15 cellular contexts compared by ENCODE assay signal in the genomic region with DNA sequence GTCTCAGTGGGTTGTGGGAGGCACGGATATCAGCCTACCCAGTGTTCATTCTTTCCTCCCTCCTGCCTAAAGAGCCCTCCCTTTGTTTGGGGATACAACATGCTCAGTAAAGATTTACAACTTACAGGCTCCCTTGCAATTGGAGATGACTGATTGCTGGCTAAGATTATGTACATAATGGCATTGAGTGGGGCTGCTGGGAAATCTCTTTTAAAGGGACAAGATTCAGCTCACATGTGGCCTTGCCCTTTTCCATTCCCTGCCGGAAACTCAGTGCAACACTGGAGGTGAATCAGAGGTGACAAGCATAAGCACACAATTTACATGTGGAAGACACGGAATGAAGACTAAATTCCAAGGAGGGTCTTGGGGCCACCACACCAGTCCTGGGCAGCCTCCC.
A peak's percentile ranks its signal among the peaks of the same experiment; 100 is the strongest.
DNase-seq lines count a peak whose midpoint lies in the region; ATAC-seq and TF ChIP-seq lines count a peak whose summit lies in the region.
"Had no signal": no experiment of that assay in that cellular context is flagged by ENCODE, and none has a peak within 500 bp of the region (broad histone marks: within the 10 kb centered on the region; RNA-seq: fewer than 3 reads in every experiment).

No MANE protein-coding gene starts in this region.

- H3K4me3 ChIP-seq in SK-N-SH (ENCODE audit: low read depth in 2 of 2, low read length in 1 of 2) (no peak overlapping the region), PC-3 (ENCODE audit: low read length) (no peak overlapping the region), ovary (no peak overlapping the region)

- H3K9me3 ChIP-seq in SK-N-SH: no peaks in the 10 kb centered on the region
- H3K9me3 ChIP-seq in PC-3 (ENCODE audit: low read length): no peaks in the 10 kb centered on the region
- no peaks in the 10 kb centered on the region for H3K9me3 ChIP-seq in ovary
- H3K9me3 ChIP-seq: Caco-2 had no signal

- H3K4me2 ChIP-seq in SK-N-SH (no peak overlapping the region), PC-3 (ENCODE audit: low read length) (no peak overlapping the region)

- no peaks in the 10 kb centered on the region for H3F3A ChIP-seq in SK-N-SH (replicated peaks; ENCODE audit: insufficient read depth)
- no peaks in the 10 kb centered on the region for H3F3A ChIP-seq in PC-3 (ENCODE audit: low read length, unreplicated experiment)

- H3K27ac ChIP-seq in SK-N-SH (ENCODE audit: low read depth in 2 of 2, low read length in 1 of 2) (no peak overlapping the region; a peak in 1 of 4 replicates), PC-3 (ENCODE audit: low read length) (no peak overlapping the region), ovary (no peak overlapping the region)
- H3K27ac ChIP-seq: C4-2B had no signal

- H3K79me2 ChIP-seq in SK-N-SH (ENCODE audit: insufficient read depth) (no peaks in the 10 kb centered on the region), PC-3 (ENCODE audit: low read length) (no peaks in the 10 kb centered on the region)

- ATAC-seq in SK-N-SH treated with all-trans-retinoic acid at 6 μM for 48 hours (no peak), PC-3 (no peak)
- ATAC-seq: HepG2 had no signal

- H3K27me3 ChIP-seq in SK-N-SH (ENCODE audit: insufficient read depth) (no peaks in the 10 kb centered on the region), PC-3 (ENCODE audit: low read length) (no peaks in the 10 kb centered on the region), ovary (peaks cover 2% of the 10 kb centered on the region)

- no peaks in the 10 kb centered on the region for H3K36me3 ChIP-seq in SK-N-SH (replicated peaks in 1 of 2; ENCODE audit: control insufficient read depth in 1 of 2, insufficient read depth in 2 of 2, low read length in 1 of 2)
- no peaks in the 10 kb centered on the region for H3K36me3 ChIP-seq in PC-3 (ENCODE audit: low read depth, low read length)
- no peaks in the 10 kb centered on the region for H3K36me3 ChIP-seq in ovary

- TF ChIP-seq EP300 in SK-N-SH (IDR thresholded peaks at IDR 0.05; ENCODE audit: borderline replicate concordance in 1 of 2, low read depth in 1 of 2, low read length in 1 of 2): no peak
- TF ChIP-seq EP300 in ovary (IDR thresholded peaks at IDR 0.05): no peak

- H3K4me1 ChIP-seq in SK-N-SH (ENCODE audit: control insufficient read depth in 1 of 2, insufficient read depth in 2 of 2, low read depth in 1 of 2, low read length in 1 of 2) (peaks cover 0 to 9% of the 10 kb centered on the region in 2 experiments; a peak in 2 of 4 replicates), PC-3 (ENCODE audit: insufficient read depth, low read length) (peaks cover 9% of the 10 kb centered on the region), ovary (ENCODE audit: insufficient read depth) (peaks cover 4% of the 10 kb centered on the region)
- H3K4me1 ChIP-seq: Caco-2 had no signal

- no peaks in the 10 kb centered on the region for H4K20me1 ChIP-seq in SK-N-SH (ENCODE audit: insufficient read depth)
- no peaks in the 10 kb centered on the region for H4K20me1 ChIP-seq in PC-3 (ENCODE audit: low read length)

- POLR2A ChIA-PET in SK-N-SH (lab: Yijun Ruan, JAX) (no interaction called here), PC-3 (lab: Charles Lee; ENCODE audit: unreplicated experiment) (interaction anchor here (0.6 kb wide), 1 partner anchor 75 kb away, joined by 3 read pairs; no protein-coding TSS in a partner anchor)

- TF ChIP-seq POLR2A in ovary (IDR thresholded peaks at IDR 0.05): no peak

- intact Hi-C loops in PC-3 (cut with micrococcal nuclease) (no loop called here), ovary (cut with DNase I) (no loop called here)

- H2AFZ ChIP-seq in SK-N-SH (ENCODE audit: low read depth) (no peak overlapping the region), PC-3 (ENCODE audit: low read length) (no peak overlapping the region)

- 50% methylated on average over 3 of the region's 3 CpGs for WGBS in SK-N-SH (ENCODE audit: low lambda C conversion rate)
- 82 to 85% (median 84%) methylated on average over 3 of the region's 3 CpGs for WGBS in ovary, 3 donors

- H3K9ac ChIP-seq in SK-N-SH (no peak overlapping the region), PC-3 (ENCODE audit: low read length) (no peak overlapping the region)

- TF ChIP-seq CTCF in SK-N-SH (IDR thresholded peaks at IDR 0.05) (no peak), PC-3 (conservative IDR thresholded peaks at IDR 0.05; ENCODE audit: low read depth, low read length) (no peak), ovary (IDR thresholded peaks at IDR 0.05) (no peak)

- CTCF ChIA-PET in SK-N-SH (lab: Yijun Ruan, JAX) (interaction anchor here (1.3 kb wide), 1 partner anchor 11 kb away, joined by 5 read pairs; no protein-coding TSS in a partner anchor), PC-3 (lab: Charles Lee) (no interaction called here)

- peak; percentile 8 for DNase-seq in SK-N-SH
- DNase-seq in PC-3: peak; percentile 28
- peak; percentile 46 for DNase-seq in left kidney (ENCODE audit: low read depth, low spot score)
- no peak for DNase-seq in HK-2 (ENCODE audit: unreplicated experiment)
- no peak for DNase-seq in SW480 (ENCODE audit: low spot score)
- no peak for DNase-seq in ovary
- DNase-seq: ACHN; Caco-2; CD4-positive, alpha-beta T cell; GDM1; GOT3; H7 had no signal

- BruUV-seq in PC-3 (replicated peaks; lab: Mats Ljungman, UMichigan): no TSS peak

- H3K9me2 ChIP-seq in SK-N-SH (no peaks in the 10 kb centered on the region), PC-3 (replicated peaks; ENCODE audit: low read length) (no peaks in the 10 kb centered on the region)

- TF ChIP-seq RAD21 in SK-N-SH (IDR thresholded peaks at IDR 0.05; ENCODE audit: low read length): no peak

TF ChIP-seq in SK-N-SH, 30 proteins besides CTCF, POLR2A, EP300 and RAD21 (continues in another document):
- TF ChIP-seq ZBTB33 (IDR thresholded peaks at IDR 0.05; ENCODE audit: borderline replicate concordance, low read depth): no peak
- no peak for TF ChIP-seq FOXJ3 (CRISPR knock-in tag; IDR thresholded peaks at IDR 0.05)
- TF ChIP-seq, protein P1, sequence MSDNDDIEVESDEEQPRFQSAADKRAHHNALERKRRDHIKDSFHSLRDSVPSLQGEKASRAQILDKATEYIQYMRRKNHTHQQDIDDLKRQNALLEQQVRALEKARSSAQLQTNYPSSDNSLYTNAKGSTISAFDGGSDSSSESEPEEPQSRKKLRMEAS (IDR thresholded peaks at IDR 0.05; ENCODE audit: low read depth): no peak
- TF ChIP-seq MXI1 (IDR thresholded peaks at IDR 0.05; ENCODE audit: low read depth, low read length): no peak
- no peak for TF ChIP-seq USF1 (IDR thresholded peaks at IDR 0.05; ENCODE audit: borderline replicate concordance, low read depth)
- no peak for TF ChIP-seq TEAD4 (IDR thresholded peaks at IDR 0.05; ENCODE audit: borderline replicate concordance, insufficient read depth)

TF ChIP-seq in SK-N-SH treated with all-trans-retinoic acid at 6 μM for 48 hours, 23 proteins besides CTCF, POLR2A, EP300 and RAD21:
- TF ChIP-seq ESRRG (CRISPR knock-in tag; IDR thresholded peaks at IDR 0.05) (no peak), PATZ1 (CRISPR knock-in tag; IDR thresholded peaks at IDR 0.05; ENCODE audit: borderline replicate concordance) (no peak), PPARA (CRISPR knock-in tag; IDR thresholded peaks at IDR 0.05; ENCODE audit: borderline replicate concordance) (no peak), GLIS3 (CRISPR knock-in tag; IDR thresholded peaks at IDR 0.05) (no peak), ZFP30 (CRISPR knock-in tag; IDR thresholded peaks at IDR 0.05) (no peak), BACH2 (CRISPR knock-in tag; IDR thresholded peaks at IDR 0.05; ENCODE audit: borderline replicate concordance) (no peak), POU6F1 (CRISPR knock-in tag; IDR thresholded peaks at IDR 0.05; ENCODE audit: borderline replicate concordance, low read depth) (no peak)
- TF ChIP-seq, protein P2, sequence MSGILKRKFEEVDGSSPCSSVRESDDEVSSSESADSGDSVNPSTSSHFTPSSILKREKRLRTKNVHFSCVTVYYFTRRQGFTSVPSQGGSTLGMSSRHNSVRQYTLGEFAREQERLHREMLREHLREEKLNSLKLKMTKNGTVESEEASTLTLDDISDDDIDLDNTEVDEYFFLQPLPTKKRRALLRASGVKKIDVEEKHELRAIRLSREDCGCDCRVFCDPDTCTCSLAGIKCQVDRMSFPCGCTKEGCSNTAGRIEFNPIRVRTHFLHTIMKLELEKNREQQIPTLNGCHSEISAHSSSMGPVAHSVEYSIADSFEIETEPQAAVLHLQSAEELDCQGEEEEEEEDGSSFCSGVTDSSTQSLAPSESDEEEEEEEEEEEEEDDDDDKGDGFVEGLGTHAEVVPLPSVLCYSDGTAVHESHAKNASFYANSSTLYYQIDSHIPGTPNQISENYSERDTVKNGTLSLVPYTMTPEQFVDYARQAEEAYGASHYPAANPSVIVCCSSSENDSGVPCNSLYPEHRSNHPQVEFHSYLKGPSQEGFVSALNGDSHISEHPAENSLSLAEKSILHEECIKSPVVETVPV (CRISPR knock-in tag; IDR thresholded peaks at IDR 0.05): no peak

Comparison
In these comparisons a context has a peak if more than half of its experiments do, and no peak if none do; other contexts are left out.
1. DNase-seq: peak in SK-N-SH (single experiment), PC-3 (single experiment) and left kidney (single experiment); none in HK-2 (single experiment), SW480 (single experiment) and ovary (0 of 5).